In genomic region chr6:119124079-119124824, GRCh38 we compare ENCODE assay signal across 26 cellular contexts. TPM values are rescaled to one million over a fixed set of nuclear protein-coding genes. Genes with fewer than 3 reads are reported as not detected.
DNase-seq lines count a peak whose midpoint lies in the region; ATAC-seq, FAIRE-seq and TF ChIP-seq lines count a peak whose summit lies in the region.
"Had no signal": no experiment of that assay in that cellular context is flagged by ENCODE, and none has a peak within 500 bp of the region (broad histone marks: within the 10 kb centered on the region; RNA-seq: fewer than 3 reads in every experiment).

No MANE protein-coding gene starts in this region.

- H3K36me3 ChIP-seq in brain microvascular endothelial cell (replicated peaks) = no peaks in the 10 kb centered on the region
- H3K36me3 ChIP-seq: BLaER1 had no signal

- H3K27ac ChIP-seq in foreskin keratinocyte = no peak overlapping the region
- no peak overlapping the region for H3K27ac ChIP-seq in brain microvascular endothelial cell
- H3K27ac ChIP-seq: BLaER1, HL-60, PC-9 had no signal

- ATAC-seq in SK-N-SH treated with all-trans-retinoic acid at 6 μM for 48 hours (no peak), foreskin keratinocyte (peak; percentile 74), left colon (no peak)
- ATAC-seq: T-cell had no signal

- FAIRE-seq in RCC 7860 (lab: Jason Lieb, UNC) = no peak
- FAIRE-seq: GM12891, GM19239 had no signal

- H3K27me3 ChIP-seq in foreskin keratinocyte (peaks cover 3% of the 10 kb centered on the region), brain microvascular endothelial cell (replicated peaks) (no peaks in the 10 kb centered on the region)
- H3K27me3 ChIP-seq: BLaER1 had no signal

- peak; percentile 7 for DNase-seq in HCEC 1CT
- peak; percentile 78 for DNase-seq in NCI-H69 (lab: John Stamatoyannopoulos, UW)
- peak in 1 of 2 donors; percentile 47 for DNase-seq in foreskin keratinocyte
- no peak for DNase-seq in RCC 7860 (ENCODE audit: low spot score)
- DNase-seq in brain microvascular endothelial cell = no peak
- DNase-seq in activated CD4-positive, CD25-positive, alpha-beta regulatory T cell (lab: John Stamatoyannopoulos, UW) = no peak
- no peak for DNase-seq in left colon
- DNase-seq: CD4-positive, alpha-beta memory T cell; DMS153; EL; GOT3; Kasumi-1; MM.1S; NCI-H1105 treated with DMSO at 0.1 percent for 48 hours; NCI-H1694; NCI-H2107; NCI-H510A; NCI-H82; Right ventricle myocardium superior; T-cell had no signal

- peaks cover 11% of the 10 kb centered on the region for H3K4me1 ChIP-seq in foreskin keratinocyte
- H3K4me1 ChIP-seq: BLaER1 had no signal

- H3K4me3 ChIP-seq in brain microvascular endothelial cell (ENCODE audit: low read depth, low read length) = no peak overlapping the region
- H3K4me3 ChIP-seq: BLaER1, PC-9 had no signal

- in situ Hi-C loops in brain microvascular endothelial cell (cut with HindIII; ENCODE audit: low pct_ligation_motif_present, low sequenced_read_pairs) = no loop called here

- TF ChIP-seq CTCF in foreskin keratinocyte (conservative IDR thresholded peaks at IDR 0.05) (no peak), brain microvascular endothelial cell (IDR thresholded peaks at IDR 0.05; ENCODE audit: low read depth, low read length, missing control alignments) (no peak)

- intact Hi-C loops in left colon (cut with DNase I, micrococcal nuclease) = no loop called here

TF ChIP-seq in SK-N-SH treated with all-trans-retinoic acid at 6 μM for 48 hours, 23 proteins besides CTCF, POLR2A, EP300 and RAD21:
- TF ChIP-seq ZNF8 (CRISPR knock-in tag; IDR thresholded peaks at IDR 0.05) (0 out of 2 replicates have a peak, but pooled peaks have one; percentile 41), GLIS3 (CRISPR knock-in tag; IDR thresholded peaks at IDR 0.05) (no peak)
TF ChIP-seq in SK-N-SH treated with all-trans-retinoic acid at 6 μM for 48 hours: peak in this region for 1.

RNA-seq across cellular contexts. Expression of gene FAM184A, which starts 45.8 kb away (rescaled TPM):
- total RNA-seq in foreskin keratinocyte (0.14 and 0.17 TPM in 2 replicates), left colon (under 1 TPM; 0.85 to 0.95 TPM)
- 0.03 and 0.07 TPM in 2 replicates for polyA plus RNA-seq in foreskin keratinocyte

Comparison
In these comparisons a context has a peak if more than half of its experiments do, and no peak if none do; other contexts are left out.
1. DNase-seq: peak in HCEC 1CT (single experiment) and NCI-H69 (single experiment); none in RCC 7860 (single experiment), brain microvascular endothelial cell (single experiment), activated CD4-positive, CD25-positive, alpha-beta regulatory T cell (0 of 4) and left colon (0 of 2).